ENCODE assay signal across 9 cellular contexts in the genomic region with DNA sequence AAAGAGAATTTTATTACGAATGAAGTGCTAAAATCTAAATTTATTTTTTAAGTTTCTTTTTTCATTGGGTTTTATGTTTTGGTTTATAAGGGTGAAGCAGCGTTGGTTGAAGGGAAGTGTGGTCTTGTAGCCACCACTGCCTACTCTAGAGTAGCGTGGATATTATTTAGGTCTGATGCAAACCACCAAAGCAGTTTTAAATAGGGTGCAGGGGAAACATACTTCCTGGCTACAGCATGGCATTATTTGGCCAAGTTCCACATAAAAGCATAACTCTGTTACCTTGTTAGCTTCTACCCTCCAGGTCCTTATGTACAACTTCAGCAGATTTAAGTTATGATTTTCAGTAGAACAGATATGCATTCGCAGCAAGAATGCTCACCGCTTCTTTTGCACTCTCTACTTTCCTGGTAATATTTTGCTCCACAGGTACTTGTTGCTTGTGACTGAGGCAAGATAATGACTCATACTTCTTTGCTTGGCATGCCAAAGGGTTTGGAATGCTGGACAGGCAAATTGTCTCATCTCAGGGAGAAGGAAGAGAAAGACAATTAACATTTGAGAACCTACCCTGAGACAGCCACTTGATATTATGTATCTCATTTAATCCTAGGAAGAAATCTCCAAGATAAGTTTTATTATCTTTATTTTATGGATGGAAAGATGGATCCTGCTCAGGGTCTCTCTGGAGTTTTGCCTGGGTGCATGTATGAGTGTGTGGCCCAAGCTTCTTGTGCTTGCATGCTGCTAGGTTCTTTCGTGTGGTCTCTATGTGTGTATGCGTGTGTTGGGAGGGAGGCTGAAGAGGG. TPM values are rescaled to one million over a fixed set of nuclear protein-coding genes. Genes with fewer than 3 reads are reported as not detected.
DNase-seq lines count a peak whose midpoint lies in the region; ATAC-seq and TF ChIP-seq lines count a peak whose summit lies in the region.
"Had no signal": no experiment of that assay in that cellular context is flagged by ENCODE, and none has a peak within 500 bp of the region (broad histone marks: within the 10 kb centered on the region; RNA-seq: fewer than 3 reads in every experiment).

No MANE protein-coding gene starts in this region.

- TF ChIP-seq POLR2A in spleen (IDR thresholded peaks at IDR 0.05) = no peak

- POLR2A ChIA-PET in RWPE1 (lab: Yijun Ruan, JAX; ENCODE audit: low non-redundant PET) = no interaction called here

- H3K27me3 ChIP-seq in spleen (replicated peaks in 1 of 7) = no peaks in the 10 kb centered on the region

- CTCF ChIA-PET in RWPE1 (lab: Yijun Ruan, JAX) = no interaction called here

- no peaks in the 10 kb centered on the region for H3K9me3 ChIP-seq in spleen

- intact Hi-C loops in spleen (cut with DNase I; ENCODE audit: low total_unique reads) = loop anchor here (10.0 kb wide), 1 partner anchor 53 kb away; no protein-coding TSS in a partner anchor

- DNase-seq in GM04503 (ENCODE audit: low read depth) = peak; percentile 33
- peak; percentile 71 for DNase-seq in RWPE1 (ENCODE audit: low spot score)
- no peak for DNase-seq in spleen
- DNase-seq: aorta had no signal

- no peak overlapping the region; the same call in 1 of the 2 replicates for H3K27ac ChIP-seq in RWPE1
- H3K27ac ChIP-seq in spleen = peak overlapping the region; percentile 9 to 100 (median 100)

- H3K36me3 ChIP-seq in spleen = no peaks in the 10 kb centered on the region

- peaks cover 62 to 91% (median 79%) of the 10 kb centered on the region in 6 donors for H3K4me1 ChIP-seq in spleen

- WGBS in spleen, 5 donors = 39 to 59% (median 48%) methylated on average over 7 of the region's 7 CpGs

- peak; percentile 34 for ATAC-seq in esophagus mucosa
- ATAC-seq in HG03196 (IDR thresholded peaks at IDR 0.05; ENCODE audit: unreplicated experiment) = no peak
- ATAC-seq in GM19035 (IDR thresholded peaks at IDR 0.05; ENCODE audit: unreplicated experiment) = no peak
- no peak for ATAC-seq in HG02870 (IDR thresholded peaks at IDR 0.05; ENCODE audit: unreplicated experiment)
- ATAC-seq in GM18868 (IDR thresholded peaks at IDR 0.05; ENCODE audit: unreplicated experiment) = no peak

- TF ChIP-seq CTCF in RWPE1 (conservative IDR thresholded peaks at IDR 0.05; ENCODE audit: low read depth) = no peak
- TF ChIP-seq CTCF in spleen (IDR thresholded peaks at IDR 0.05 in 8 of 11, conservative IDR thresholded peaks at IDR 0.05 in 3 of 11) = no peak

- peak overlapping the region in 6 of 8 donors; percentile 13 to 88 (median 38) for H3K4me3 ChIP-seq in spleen

RNA-seq across cellular contexts. Expression of gene TGFBR2, which starts 5.4 kb away (rescaled TPM):
- 14.6 TPM for total RNA-seq in esophagus mucosa
- total RNA-seq in spleen = 100 to 1,000 TPM; 163 to 322 (median 277) TPM
- polyA plus RNA-seq in spleen = 10 to 100 TPM; 18.2 to 45.6 (median 33.7) TPM

Comparison
In these comparisons a context has a peak if more than half of its experiments do, and no peak if none do; other contexts are left out.
1. RNA of gene TGFBR2, which starts 5.4 kb away (total RNA-seq): 163 to 322 TPM in spleen; 14.6 TPM in esophagus mucosa (single experiment); every median in the first group is over 10 times any median in the second.